Comparison of ENCODE assay signal across 2 cellular contexts in genomic region chr11:123047947-123048293, GRCh38.
"Had no signal": no experiment of that assay in that cellular context is flagged by ENCODE, and none has a peak within 500 bp of the region (broad histone marks: within the 10 kb centered on the region; RNA-seq: fewer than 3 reads in every experiment).

No MANE protein-coding gene starts in this region.

- DNase-seq: GDM1 had no signal

- H3K4me3 ChIP-seq: GM12878 had no signal
